ENCODE assay signal across 1 cellular context in genomic region chr6:41586564-41586963, GRCh38.
TF ChIP-seq lines count a peak whose summit lies in the region.

No MANE protein-coding gene starts in this region.

TF ChIP-seq in SK-N-SH treated with all-trans-retinoic acid at 6 μM for 48 hours, 23 proteins besides CTCF, POLR2A, EP300 and RAD21 (continued from another document):
- TF ChIP-seq TSHZ2 (CRISPR knock-in tag; IDR thresholded peaks at IDR 0.05) (no peak), ZFP3 (CRISPR knock-in tag; IDR thresholded peaks at IDR 0.05) (no peak), ZNF70 (CRISPR knock-in tag; IDR thresholded peaks at IDR 0.05) (no peak), OSR1 (CRISPR knock-in tag; IDR thresholded peaks at IDR 0.05) (no peak), TCF4 (CRISPR knock-in tag; IDR thresholded peaks at IDR 0.05; ENCODE audit: borderline replicate concordance) (no peak), PPARA (CRISPR knock-in tag; IDR thresholded peaks at IDR 0.05; ENCODE audit: borderline replicate concordance) (no peak), CREB5 (CRISPR knock-in tag; IDR thresholded peaks at IDR 0.05; ENCODE audit: low read depth) (no peak)
